In the genomic region with DNA sequence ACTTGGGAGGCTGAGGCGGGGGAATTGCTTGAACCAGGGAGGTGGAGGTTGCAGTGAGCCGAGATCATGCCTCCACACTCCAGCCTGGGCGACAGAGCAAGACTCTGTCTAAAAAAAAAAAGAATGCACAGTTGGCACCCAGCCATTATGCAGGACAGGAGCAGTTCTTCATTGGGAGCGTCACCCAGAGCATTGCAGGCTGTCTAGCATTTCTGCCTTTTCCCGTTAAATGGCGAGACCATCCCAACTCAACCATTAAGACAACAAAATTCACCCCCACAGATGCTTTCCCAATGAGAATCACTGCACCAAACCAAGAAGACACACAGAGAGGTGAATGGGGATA, we compare ENCODE assay signal across 1 cellular context.
TF ChIP-seq lines count a peak whose summit lies in the region.

No MANE protein-coding gene starts in this region.

TF ChIP-seq in GM12878, 131 proteins besides CTCF, POLR2A, EP300 and RAD21:
- TF ChIP-seq ZNF217 (IDR thresholded peaks at IDR 0.05) = no peak
- no peak for TF ChIP-seq NBN (IDR thresholded peaks at IDR 0.05)
- TF ChIP-seq NR2C1 (IDR thresholded peaks at IDR 0.05) = no peak
- TF ChIP-seq, protein P1, sequence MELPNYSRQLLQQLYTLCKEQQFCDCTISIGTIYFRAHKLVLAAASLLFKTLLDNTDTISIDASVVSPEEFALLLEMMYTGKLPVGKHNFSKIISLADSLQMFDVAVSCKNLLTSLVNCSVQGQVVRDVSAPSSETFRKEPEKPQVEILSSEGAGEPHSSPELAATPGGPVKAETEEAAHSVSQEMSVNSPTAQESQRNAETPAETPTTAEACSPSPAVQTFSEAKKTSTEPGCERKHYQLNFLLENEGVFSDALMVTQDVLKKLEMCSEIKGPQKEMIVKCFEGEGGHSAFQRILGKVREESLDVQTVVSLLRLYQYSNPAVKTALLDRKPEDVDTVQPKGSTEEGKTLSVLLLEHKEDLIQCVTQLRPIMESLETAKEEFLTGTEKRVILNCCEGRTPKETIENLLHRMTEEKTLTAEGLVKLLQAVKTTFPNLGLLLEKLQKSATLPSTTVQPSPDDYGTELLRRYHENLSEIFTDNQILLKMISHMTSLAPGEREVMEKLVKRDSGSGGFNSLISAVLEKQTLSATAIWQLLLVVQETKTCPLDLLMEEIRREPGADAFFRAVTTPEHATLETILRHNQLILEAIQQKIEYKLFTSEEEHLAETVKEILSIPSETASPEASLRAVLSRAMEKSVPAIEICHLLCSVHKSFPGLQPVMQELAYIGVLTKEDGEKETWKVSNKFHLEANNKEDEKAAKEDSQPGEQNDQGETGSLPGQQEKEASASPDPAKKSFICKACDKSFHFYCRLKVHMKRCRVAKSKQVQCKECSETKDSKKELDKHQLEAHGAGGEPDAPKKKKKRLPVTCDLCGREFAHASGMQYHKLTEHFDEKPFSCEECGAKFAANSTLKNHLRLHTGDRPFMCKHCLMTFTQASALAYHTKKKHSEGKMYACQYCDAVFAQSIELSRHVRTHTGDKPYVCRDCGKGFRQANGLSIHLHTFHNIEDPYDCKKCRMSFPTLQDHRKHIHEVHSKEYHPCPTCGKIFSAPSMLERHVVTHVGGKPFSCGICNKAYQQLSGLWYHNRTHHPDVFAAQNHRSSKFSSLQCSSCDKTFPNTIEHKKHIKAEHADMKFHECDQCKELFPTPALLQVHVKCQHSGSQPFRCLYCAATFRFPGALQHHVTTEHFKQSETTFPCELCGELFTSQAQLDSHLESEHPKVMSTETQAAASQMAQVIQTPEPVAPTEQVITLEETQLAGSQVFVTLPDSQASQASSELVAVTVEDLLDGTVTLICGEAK (IDR thresholded peaks at IDR 0.05; ENCODE audit: borderline replicate concordance) = no peak
- no peak for TF ChIP-seq BHLHE40 (IDR thresholded peaks at IDR 0.05; ENCODE audit: borderline replicate concordance in 1 of 2, low read depth in 2 of 2, low read length in 1 of 2)
- TF ChIP-seq, protein P2, sequence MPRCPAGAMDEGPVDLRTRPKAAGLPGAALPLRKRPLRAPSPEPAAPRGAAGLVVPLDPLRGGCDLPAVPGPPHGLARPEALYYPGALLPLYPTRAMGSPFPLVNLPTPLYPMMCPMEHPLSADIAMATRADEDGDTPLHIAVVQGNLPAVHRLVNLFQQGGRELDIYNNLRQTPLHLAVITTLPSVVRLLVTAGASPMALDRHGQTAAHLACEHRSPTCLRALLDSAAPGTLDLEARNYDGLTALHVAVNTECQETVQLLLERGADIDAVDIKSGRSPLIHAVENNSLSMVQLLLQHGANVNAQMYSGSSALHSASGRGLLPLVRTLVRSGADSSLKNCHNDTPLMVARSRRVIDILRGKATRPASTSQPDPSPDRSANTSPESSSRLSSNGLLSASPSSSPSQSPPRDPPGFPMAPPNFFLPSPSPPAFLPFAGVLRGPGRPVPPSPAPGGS (IDR thresholded peaks at IDR 0.05; ENCODE audit: borderline replicate concordance, insufficient read depth, low read depth, low read length, poor library complexity, severe bottlenecking) = no peak
- TF ChIP-seq, protein P3, sequence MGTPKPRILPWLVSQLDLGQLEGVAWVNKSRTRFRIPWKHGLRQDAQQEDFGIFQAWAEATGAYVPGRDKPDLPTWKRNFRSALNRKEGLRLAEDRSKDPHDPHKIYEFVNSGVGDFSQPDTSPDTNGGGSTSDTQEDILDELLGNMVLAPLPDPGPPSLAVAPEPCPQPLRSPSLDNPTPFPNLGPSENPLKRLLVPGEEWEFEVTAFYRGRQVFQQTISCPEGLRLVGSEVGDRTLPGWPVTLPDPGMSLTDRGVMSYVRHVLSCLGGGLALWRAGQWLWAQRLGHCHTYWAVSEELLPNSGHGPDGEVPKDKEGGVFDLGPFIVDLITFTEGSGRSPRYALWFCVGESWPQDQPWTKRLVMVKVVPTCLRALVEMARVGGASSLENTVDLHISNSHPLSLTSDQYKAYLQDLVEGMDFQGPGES (IDR thresholded peaks at IDR 0.05) = no peak
- TF ChIP-seq SMAD1 (IDR thresholded peaks at IDR 0.05; ENCODE audit: low read depth, partially characterized antibody) = no peak
- no peak for TF ChIP-seq PAX5 (IDR thresholded peaks at IDR 0.05; ENCODE audit: borderline replicate concordance, low read depth, low read length)
- TF ChIP-seq, protein P4, sequence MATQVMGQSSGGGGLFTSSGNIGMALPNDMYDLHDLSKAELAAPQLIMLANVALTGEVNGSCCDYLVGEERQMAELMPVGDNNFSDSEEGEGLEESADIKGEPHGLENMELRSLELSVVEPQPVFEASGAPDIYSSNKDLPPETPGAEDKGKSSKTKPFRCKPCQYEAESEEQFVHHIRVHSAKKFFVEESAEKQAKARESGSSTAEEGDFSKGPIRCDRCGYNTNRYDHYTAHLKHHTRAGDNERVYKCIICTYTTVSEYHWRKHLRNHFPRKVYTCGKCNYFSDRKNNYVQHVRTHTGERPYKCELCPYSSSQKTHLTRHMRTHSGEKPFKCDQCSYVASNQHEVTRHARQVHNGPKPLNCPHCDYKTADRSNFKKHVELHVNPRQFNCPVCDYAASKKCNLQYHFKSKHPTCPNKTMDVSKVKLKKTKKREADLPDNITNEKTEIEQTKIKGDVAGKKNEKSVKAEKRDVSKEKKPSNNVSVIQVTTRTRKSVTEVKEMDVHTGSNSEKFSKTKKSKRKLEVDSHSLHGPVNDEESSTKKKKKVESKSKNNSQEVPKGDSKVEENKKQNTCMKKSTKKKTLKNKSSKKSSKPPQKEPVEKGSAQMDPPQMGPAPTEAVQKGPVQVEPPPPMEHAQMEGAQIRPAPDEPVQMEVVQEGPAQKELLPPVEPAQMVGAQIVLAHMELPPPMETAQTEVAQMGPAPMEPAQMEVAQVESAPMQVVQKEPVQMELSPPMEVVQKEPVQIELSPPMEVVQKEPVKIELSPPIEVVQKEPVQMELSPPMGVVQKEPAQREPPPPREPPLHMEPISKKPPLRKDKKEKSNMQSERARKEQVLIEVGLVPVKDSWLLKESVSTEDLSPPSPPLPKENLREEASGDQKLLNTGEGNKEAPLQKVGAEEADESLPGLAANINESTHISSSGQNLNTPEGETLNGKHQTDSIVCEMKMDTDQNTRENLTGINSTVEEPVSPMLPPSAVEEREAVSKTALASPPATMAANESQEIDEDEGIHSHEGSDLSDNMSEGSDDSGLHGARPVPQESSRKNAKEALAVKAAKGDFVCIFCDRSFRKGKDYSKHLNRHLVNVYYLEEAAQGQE (IDR thresholded peaks at IDR 0.05; ENCODE audit: low read depth, low read length) = no peak
- TF ChIP-seq CHD2 (IDR thresholded peaks at IDR 0.05; ENCODE audit: borderline replicate concordance, low read depth, low read length) = no peak
- TF ChIP-seq PML (IDR thresholded peaks at IDR 0.05; ENCODE audit: low read length) = no peak
- no peak for TF ChIP-seq TAF1 (IDR thresholded peaks at IDR 0.05; ENCODE audit: borderline replicate concordance, low read depth, low read length)
- TF ChIP-seq ZNF274 (IDR thresholded peaks at IDR 0.05; ENCODE audit: insufficient read depth, insufficient read length) = no peak
